ENCODE assay signal across 8 cellular contexts in the genomic region with DNA sequence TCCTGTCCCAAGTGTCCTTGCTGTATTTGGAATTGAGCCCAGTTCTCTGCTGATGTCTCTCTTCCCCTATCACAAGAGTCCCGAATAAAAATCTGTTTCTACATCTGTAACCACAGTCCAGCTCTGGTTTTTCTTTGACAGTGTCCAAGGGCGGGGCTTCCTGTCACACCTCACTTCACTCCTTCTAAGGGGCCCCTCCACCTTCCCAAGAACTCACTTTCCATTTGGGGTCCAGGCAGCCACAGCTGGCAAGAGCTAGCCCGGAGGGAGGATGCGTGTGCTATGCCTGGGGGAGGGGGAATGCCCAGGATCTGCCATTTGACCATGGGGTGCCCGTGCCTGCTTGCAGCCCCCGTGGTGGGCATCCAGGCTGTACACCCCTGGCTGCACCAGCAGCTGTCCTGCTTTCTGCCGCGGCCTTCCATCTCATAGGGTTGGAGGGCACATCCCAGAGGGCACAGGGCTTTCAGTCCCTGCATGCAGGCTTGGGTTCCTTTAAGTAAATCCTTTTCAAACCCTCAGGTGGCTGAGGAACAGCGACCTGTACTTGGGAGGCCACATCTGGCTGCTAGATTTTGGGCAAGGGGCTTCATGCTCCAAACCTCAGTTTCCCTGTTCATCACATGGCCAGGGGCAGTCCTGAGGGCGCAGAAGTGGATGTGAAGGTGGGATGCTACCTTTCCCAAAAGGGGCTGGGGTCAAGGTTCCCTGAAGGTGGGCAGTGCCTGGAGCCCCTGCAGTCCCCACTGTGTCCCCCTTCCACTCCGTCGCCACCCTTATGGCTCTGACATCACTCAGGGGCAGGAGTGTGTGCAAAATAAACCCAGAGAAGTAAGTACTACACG. TPM values are rescaled to one million over a fixed set of nuclear protein-coding genes. Genes with fewer than 3 reads are reported as not detected.
DNase-seq lines count a peak whose midpoint lies in the region; ATAC-seq, FAIRE-seq and TF ChIP-seq lines count a peak whose summit lies in the region.

No MANE protein-coding gene starts in this region.

- in situ Hi-C loops in KBM-7 (cut with MboI; ENCODE audit: low pct_unique_long_range_greater_than_20kb, low sequenced_read_pairs) (no loop called here), GM12878 (cut with MboI) (no loop called here)

- H3K4me3 ChIP-seq in BLaER1 treated with 17β-estradiol and CSF1 and Interleukin-3, amounts not matched to agents 10 nM and 100 nM: peak overlapping the region in 4 of 10 experiments; percentile 10 to 20 (median 15); a peak in 5 of 20 replicates
- H3K4me3 ChIP-seq in GM12878 (peak overlapping the region; percentile 45), PC-3 (ENCODE audit: low read length) (no peak overlapping the region)

- DNase-seq in KBM-7 (peak; percentile 70), GM12878 (ENCODE audit: low read depth, low spot score) (no peak), natural killer cell (no peak), NCI-H2081 (lab: John Stamatoyannopoulos, UW) (no peak), germinal center (ENCODE audit: low spot score) (no peak), PC-3 (no peak)

- H3K36me3 ChIP-seq in BLaER1 treated with 17β-estradiol and CSF1 and Interleukin-3, amounts not matched to agents 10 nM and 100 nM: peaks cover 0 to 8% (median 0%) of the 10 kb centered on the region in 11 experiments; a peak in 3 of 22 replicates
- no peaks in the 10 kb centered on the region; a peak in 1 of 4 replicates for H3K36me3 ChIP-seq in GM12878 (ENCODE audit: control insufficient read depth in 2 of 2, insufficient read depth in 2 of 2, low read length in 1 of 2)
- no peaks in the 10 kb centered on the region for H3K36me3 ChIP-seq in PC-3 (ENCODE audit: low read depth, low read length)

- H3F3A ChIP-seq in PC-3 (ENCODE audit: low read length, unreplicated experiment): no peaks in the 10 kb centered on the region

- peaks cover 49 to 88% (median 79%) of the 10 kb centered on the region in 10 experiments for H3K4me1 ChIP-seq in BLaER1 treated with 17β-estradiol and CSF1 and Interleukin-3, amounts not matched to agents 10 nM and 100 nM
- H3K4me1 ChIP-seq in GM12878 (ENCODE audit: control insufficient read depth, insufficient read depth, low read length) (peaks cover 60% of the 10 kb centered on the region), PC-3 (ENCODE audit: insufficient read depth, low read length) (peaks cover 21% of the 10 kb centered on the region)

- POLR2A ChIA-PET in GM12878 (lab: Charles Lee) (interaction anchor here (1.0 to 3.3 kb wide), 2 partner anchors 29 to 34 kb away, joined by 4 to 13 read pairs; no protein-coding TSS in a partner anchor), PC-3 (lab: Charles Lee; ENCODE audit: unreplicated experiment) (no interaction called here)

- 16% methylated on average over 13 of the region's 13 CpGs for WGBS in GM12878 (ENCODE audit: insufficient coverage, insufficient replicate concordance, low lambda C conversion rate, missing lambda C conversion rate)

- H3K27me3 Mint-ChIP-seq in natural killer cell (ENCODE audit: low read depth in 2 of 2): peaks cover 0 to under 1% of the 10 kb centered on the region in 2 donors

- H3K9me3 Mint-ChIP-seq in natural killer cell: no peaks in the 10 kb centered on the region

- H3K4me1 Mint-ChIP-seq in natural killer cell: peaks cover 26 to 46% of the 10 kb centered on the region in 2 donors

- intact Hi-C loops in GM12878 (cut with micrococcal nuclease; ENCODE audit: unreplicated experiment) (loop anchor here (5.0 kb wide), 1 partner anchor 91 kb away; no protein-coding TSS in a partner anchor), natural killer cell (cut with micrococcal nuclease) (loop anchor here (2.0 kb wide), 1 partner anchor 125 kb away; no protein-coding TSS in a partner anchor), PC-3 (cut with micrococcal nuclease) (loop anchor here (10.0 kb wide), 1 partner anchor 219 kb away; the partner anchor contains the start of gene ZNF484)

- RAD21 ChIA-PET in GM12878 (lab: Charles Lee; ENCODE audit: unreplicated experiment): interaction anchor here (1.7 to 2.6 kb wide), 2 partner anchors 29 to 33 kb away, joined by 8 to 13 read pairs; no protein-coding TSS in a partner anchor

- peaks cover 0 to 25% (median 5%) of the 10 kb centered on the region in 11 experiments; a peak in 7 of 22 replicates for H4K20me1 ChIP-seq in BLaER1 treated with 17β-estradiol and CSF1 and Interleukin-3, amounts not matched to agents 10 nM and 100 nM
- H4K20me1 ChIP-seq in GM12878 (ENCODE audit: control insufficient read depth, insufficient read depth): no peaks in the 10 kb centered on the region
- H4K20me1 ChIP-seq in PC-3 (ENCODE audit: low read length): no peaks in the 10 kb centered on the region

- SMC1A ChIA-PET in GM12878 (lab: Charles Lee; ENCODE audit: uncharacterized antibody, unreplicated experiment): interaction anchor here (0.6 to 3.1 kb wide), 3 partner anchors 29 to 400 kb away, joined by 3 to 14 read pairs (median 3); no protein-coding TSS in a partner anchor

- no TSS peak for BruUV-seq in GM12878 (replicated peaks; lab: Mats Ljungman, UMichigan)
- no TSS peak for BruUV-seq in PC-3 (replicated peaks; lab: Mats Ljungman, UMichigan)

- peak; percentile 68 for FAIRE-seq in GM12878 (lab: Jason Lieb, UNC)

- peak; percentile 49; the same call in 1 of the 2 replicates for TF ChIP-seq POLR2A in GM12878 (IDR thresholded peaks at IDR 0.05; ENCODE audit: low read depth, low read length)

- peak overlapping the region; percentile 91 to 92 for H3K27ac Mint-ChIP-seq in natural killer cell

- peak overlapping the region in 10 of 11 experiments; percentile 92 to 99 (median 98); a peak in 20 of 22 replicates for H3K27ac ChIP-seq in BLaER1 treated with 17β-estradiol and CSF1 and Interleukin-3, amounts not matched to agents 10 nM and 100 nM
- H3K27ac ChIP-seq in GM12878 (ENCODE audit: control insufficient read depth, insufficient read depth): peak overlapping the region; percentile 99
- H3K27ac ChIP-seq in PC-3 (ENCODE audit: low read length): no peak overlapping the region

- TF ChIP-seq CTCF in GM12878 (IDR thresholded peaks at IDR 0.05 in 2 of 3, conservative IDR thresholded peaks at IDR 0.05 in 1 of 3; ENCODE audit: control insufficient read depth in 2 of 3, extremely low read depth in 1 of 3, insufficient read depth in 1 of 3, low read depth in 3 of 3, low read length in 3 of 3): no peak
- TF ChIP-seq CTCF in natural killer cell (IDR thresholded peaks at IDR 0.05): no peak
- no peak for TF ChIP-seq CTCF in PC-3 (conservative IDR thresholded peaks at IDR 0.05; ENCODE audit: low read depth, low read length)

- no peak for TF ChIP-seq RAD21 in GM12878 (IDR thresholded peaks at IDR 0.05; ENCODE audit: insufficient read depth, low read depth, low read length)

- CTCF ChIA-PET in GM12878 (lab: Yijun Ruan, JAX): interaction anchor here (1.0 to 1.1 kb wide), 3 partner anchors 14 to 31 kb away, joined by 3 to 6 read pairs (median 3); no protein-coding TSS in a partner anchor
- CTCF ChIA-PET in PC-3 (lab: Charles Lee): no interaction called here

- peak overlapping the region; percentile 25 to 92 (median 87); a peak in 19 of 22 replicates for H3K9ac ChIP-seq in BLaER1 treated with 17β-estradiol and CSF1 and Interleukin-3, amounts not matched to agents 10 nM and 100 nM
- H3K9ac ChIP-seq in GM12878 (ENCODE audit: control insufficient read depth, insufficient read depth, low read length) (peak overlapping the region; percentile 57), PC-3 (ENCODE audit: low read length) (no peak overlapping the region)

- H3K36me3 Mint-ChIP-seq in natural killer cell: no peaks in the 10 kb centered on the region

- peak overlapping the region; percentile 90 for H3K4me3 Mint-ChIP-seq in natural killer cell

- H3K79me2 ChIP-seq in GM12878 (ENCODE audit: control insufficient read depth, insufficient read depth, low read length) (peaks cover 15% of the 10 kb centered on the region), PC-3 (ENCODE audit: low read length) (peaks cover 22% of the 10 kb centered on the region)

- no peaks in the 10 kb centered on the region for H3K27me3 ChIP-seq in BLaER1 treated with 17β-estradiol and CSF1 and Interleukin-3, amounts not matched to agents 10 nM and 100 nM
- H3K27me3 ChIP-seq in GM12878 (replicated peaks in 1 of 2; ENCODE audit: control insufficient read depth in 2 of 2, insufficient read depth in 2 of 2, low read length in 1 of 2) (no peaks in the 10 kb centered on the region), PC-3 (ENCODE audit: low read length) (no peaks in the 10 kb centered on the region)

- peak; percentile 4 for ATAC-seq in GM12878
- ATAC-seq in natural killer cell: no peak
- no peak for ATAC-seq in HG03025 (IDR thresholded peaks at IDR 0.05; ENCODE audit: low FRiP score, unreplicated experiment)
- ATAC-seq in PC-3: no peak

- no peaks in the 10 kb centered on the region for H3K9me2 ChIP-seq in PC-3 (replicated peaks; ENCODE audit: low read length)

- peak overlapping the region; percentile 56 for H2AFZ ChIP-seq in GM12878 (ENCODE audit: control insufficient read depth, low read depth, low read length)
- H2AFZ ChIP-seq in PC-3 (ENCODE audit: low read length): no peak overlapping the region

- TF ChIP-seq EP300 in GM12878 (IDR thresholded peaks at IDR 0.05; ENCODE audit: borderline replicate concordance in 1 of 2, control insufficient read depth in 1 of 2, low read depth in 2 of 2, low read length in 2 of 2): no peak

- H3K4me2 ChIP-seq in BLaER1 treated with 17β-estradiol and CSF1 and Interleukin-3, amounts not matched to agents 10 nM and 100 nM: peak overlapping the region; percentile 81 to 94 (median 87)
- H3K4me2 ChIP-seq in GM12878 (ENCODE audit: control insufficient read depth, insufficient read depth): peak overlapping the region; percentile 95
- no peak overlapping the region for H3K4me2 ChIP-seq in PC-3 (ENCODE audit: low read length)

- H3K9me3 ChIP-seq in BLaER1 treated with 17β-estradiol and CSF1 and Interleukin-3, amounts not matched to agents 10 nM and 100 nM (replicated peaks in 1 of 11): peaks cover 0 to 36% (median 16%) of the 10 kb centered on the region in 11 experiments; a peak in 17 of 22 replicates
- H3K9me3 ChIP-seq in GM12878 (replicated peaks; ENCODE audit: control insufficient read depth, insufficient read depth, low read length) (peaks cover 9% of the 10 kb centered on the region), PC-3 (ENCODE audit: low read length) (0 out of 2 replicates have a peak, but pooled peaks cover 3% of the 10 kb centered on the region)

RNA-seq across cellular contexts. Expression of gene CARD19, which starts 2.3 kb away (rescaled TPM):
- 9.7 and 10.4 TPM in 2 replicates for total RNA-seq in GM12878 (2013; cell fraction: nucleolus; rRNA removed)
- total RNA-seq in GM12878 (2014; rRNA removed) (40.8 and 41.6 TPM in 2 replicates), GM12878 (2014; rRNA removed; fragmentation: Illumina TruSeq; extraction: Trizol) (12.0 and 13.3 TPM in 2 replicates), GM12878 (2021) (21.6 and 21.8 TPM in 2 replicates), natural killer cell (10 to 100 TPM; 30.7 to 49.1 (median 42.6) TPM), PC-3 (2014; rRNA removed) (68.6 and 86.0 TPM in 2 replicates)
- 4.0 TPM for polyA plus RNA-seq in GM12878 (2011; ENCODE audit: low read depth)
- polyA plus RNA-seq in GM12878 (2011; rRNA removed) (8.6 and 18.3 TPM in 2 replicates), GM12878 (2014; fragmentation: Illumina TruSeq; extraction: Trizol) (0.49 and 6.3 TPM in 2 replicates), GM12878 (2014; fragmentation: Nextera tagmentation; extraction: Ambion mirVana) (1 to 10 TPM in 1 of 2 experiments, under 1 TPM in 1; 0.61 to 3.3 TPM), GM12878 (2014; rRNA removed) (38.8 and 44.1 TPM in 2 replicates), GM12878 (2016; fragmentation: Nextera tagmentation; extraction: Ambion mirVana) (10 to 100 TPM; 23.3 to 27.7 TPM)
- polyA plus RNA-seq in GM12878 (2011; cell fraction: cytosol; rRNA removed): 34.4 and 49.8 TPM in 2 replicates
- polyA plus RNA-seq in GM12878 (2011; cell fraction: nucleus; rRNA removed): 47.7 and 53.9 TPM in 2 replicates
- polyA plus RNA-seq in GM12878 (2012): 11.9 and 12.2 TPM in 2 replicates
- polyA minus RNA-seq in GM12878 (2011; rRNA and poly(A)+ RNA removed): 7.7 and 10.7 TPM in 2 replicates
- 6.0 and 6.9 TPM in 2 replicates for polyA minus RNA-seq in GM12878 (2011; cell fraction: cytosol; rRNA and poly(A)+ RNA removed)
- 6.8 and 12.7 TPM in 2 replicates for polyA minus RNA-seq in GM12878 (2011; cell fraction: nucleus; rRNA and poly(A)+ RNA removed)

RNA-seq across cellular contexts. Expression of gene SUSD3, which starts 35.2 kb away (rescaled TPM):
- total RNA-seq in GM12878 (2013; cell fraction: nucleolus; rRNA removed): 27.9 and 29.6 TPM in 2 replicates
- 61.6 and 65.6 TPM in 2 replicates for total RNA-seq in GM12878 (2014; rRNA removed)
- total RNA-seq in GM12878 (2014; rRNA removed; fragmentation: Illumina TruSeq; extraction: Trizol): 26.9 and 29.8 TPM in 2 replicates
- 37.6 and 39.8 TPM in 2 replicates for total RNA-seq in GM12878 (2021)
- polyA plus RNA-seq in GM12878 (2011; ENCODE audit: low read depth): 15.3 TPM
- polyA plus RNA-seq in GM12878 (2011; rRNA removed): 60.0 and 92.0 TPM in 2 replicates
- 129 and 170 TPM in 2 replicates for polyA plus RNA-seq in GM12878 (2011; cell fraction: cytosol; rRNA removed)
- 83.1 and 109 TPM in 2 replicates for polyA plus RNA-seq in GM12878 (2011; cell fraction: nucleus; rRNA removed)
- polyA plus RNA-seq in GM12878 (2012): 25.7 and 33.6 TPM in 2 replicates
- 5.4 and 14.1 TPM in 2 replicates for polyA plus RNA-seq in GM12878 (2014; fragmentation: Illumina TruSeq; extraction: Trizol)
- polyA plus RNA-seq in GM12878 (2014; fragmentation: Nextera tagmentation; extraction: Ambion mirVana): 10 to 100 TPM in 1 of 2 experiments, 1 to 10 TPM in 1; 2.5 to 15.1 TPM
- polyA plus RNA-seq in GM12878 (2014; rRNA removed): 72.4 and 79.6 TPM in 2 replicates
- polyA plus RNA-seq in GM12878 (2016; fragmentation: Nextera tagmentation; extraction: Ambion mirVana): 10 to 100 TPM; 30.9 to 31.3 TPM
- 46.4 and 91.1 TPM in 2 replicates for polyA minus RNA-seq in GM12878 (2011; rRNA and poly(A)+ RNA removed)
- 31.3 and 42.8 TPM in 2 replicates for polyA minus RNA-seq in GM12878 (2011; cell fraction: cytosol; rRNA and poly(A)+ RNA removed)
- 11.1 and 14.0 TPM in 2 replicates for polyA minus RNA-seq in GM12878 (2011; cell fraction: nucleus; rRNA and poly(A)+ RNA removed)
- total RNA-seq in natural killer cell: 1 to 10 TPM; 1.2 to 2.1 (median 1.8) TPM
- total RNA-seq in PC-3 (2014; rRNA removed): 12.7 and 13.4 TPM in 2 replicates

RNA-seq across cellular contexts. Expression of gene NINJ1, which starts 40.4 kb away (rescaled TPM):
- total RNA-seq in GM12878 (2013; cell fraction: nucleolus; rRNA removed): 38.5 and 41.6 TPM in 2 replicates
- total RNA-seq in GM12878 (2014; rRNA removed): 18.6 and 23.0 TPM in 2 replicates
- total RNA-seq in GM12878 (2014; rRNA removed; fragmentation: Illumina TruSeq; extraction: Trizol): 8.0 TPM in 2 replicates
- 15.1 and 16.6 TPM in 2 replicates for total RNA-seq in GM12878 (2021)
- 13.3 TPM for polyA plus RNA-seq in GM12878 (2011; ENCODE audit: low read depth)
- 12.7 and 33.5 TPM in 2 replicates for polyA plus RNA-seq in GM12878 (2011; rRNA removed)
- polyA plus RNA-seq in GM12878 (2011; cell fraction: cytosol; rRNA removed): 55.7 and 66.8 TPM in 2 replicates
- 48.8 and 50.5 TPM in 2 replicates for polyA plus RNA-seq in GM12878 (2011; cell fraction: nucleus; rRNA removed)
- polyA plus RNA-seq in GM12878 (2012): 25.3 and 27.1 TPM in 2 replicates
- polyA plus RNA-seq in GM12878 (2014; fragmentation: Illumina TruSeq; extraction: Trizol): 2.5 and 8.7 TPM in 2 replicates
- 1 to 10 TPM in 1 of 2 experiments, under 1 TPM in 1; 0.64 to 2.5 TPM for polyA plus RNA-seq in GM12878 (2014; fragmentation: Nextera tagmentation; extraction: Ambion mirVana)
- 23.7 and 27.5 TPM in 2 replicates for polyA plus RNA-seq in GM12878 (2014; rRNA removed)
- polyA plus RNA-seq in GM12878 (2016; fragmentation: Nextera tagmentation; extraction: Ambion mirVana): 10 to 100 TPM; 19.1 to 19.3 TPM
- polyA minus RNA-seq in GM12878 (2011; rRNA and poly(A)+ RNA removed): 21.6 and 36.2 TPM in 2 replicates
- 14.6 and 15.7 TPM in 2 replicates for polyA minus RNA-seq in GM12878 (2011; cell fraction: cytosol; rRNA and poly(A)+ RNA removed)
- polyA minus RNA-seq in GM12878 (2011; cell fraction: nucleus; rRNA and poly(A)+ RNA removed): 8.0 and 14.3 TPM in 2 replicates
- total RNA-seq in natural killer cell: 100 to 1,000 TPM in 1 of 3 donors, 10 to 100 TPM in 2; 87.3 to 121 (median 93.8) TPM
- total RNA-seq in PC-3 (2014; rRNA removed): 28.8 and 30.5 TPM in 2 replicates
